In the genomic region with DNA sequence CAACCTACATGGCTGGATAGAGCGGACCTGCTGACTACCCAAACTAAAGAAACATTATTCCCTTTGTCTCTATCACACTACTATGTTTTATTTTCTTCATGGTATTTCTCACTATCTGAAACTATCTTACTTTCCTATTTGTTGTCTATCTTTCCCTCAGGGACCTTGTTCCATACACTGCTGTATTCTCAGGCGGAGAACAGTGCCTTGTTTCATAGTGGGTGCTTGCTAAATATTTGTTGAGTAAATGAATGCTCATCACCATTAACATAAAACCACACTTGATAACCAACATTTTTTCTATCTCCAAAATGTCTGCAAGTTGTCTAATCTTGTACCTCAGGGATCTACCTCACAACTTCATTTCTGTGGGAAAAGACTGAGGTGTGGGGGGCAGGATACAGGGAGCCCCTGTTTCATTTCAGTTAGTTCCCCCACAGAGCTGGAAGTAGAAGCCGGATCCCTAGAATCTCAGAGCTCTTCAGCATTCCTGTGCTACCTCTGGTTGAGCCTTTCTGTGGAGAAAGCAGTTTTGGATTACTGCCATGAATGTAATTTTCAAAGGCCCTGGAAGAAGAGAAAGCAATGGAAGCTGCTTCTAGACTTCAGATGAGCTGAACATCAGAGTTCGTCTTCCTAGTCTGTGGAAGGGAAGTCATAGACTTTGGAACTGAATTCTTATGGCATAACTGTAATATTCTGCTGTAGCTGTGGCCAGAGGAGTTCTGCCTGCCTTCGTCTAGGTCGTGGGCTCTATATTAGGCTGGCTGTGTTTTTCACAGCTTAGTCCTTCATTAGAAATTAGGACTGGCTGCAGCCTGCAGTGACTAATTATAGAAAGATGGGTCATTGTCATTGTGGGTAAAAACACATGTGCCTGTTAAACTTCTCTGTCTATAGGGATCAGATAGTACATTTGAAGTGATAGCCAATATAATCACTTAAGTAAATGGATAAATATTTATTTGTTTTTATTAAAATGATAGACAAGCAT, we compare ENCODE assay signal across 17 cellular contexts.
DNase-seq lines count a peak whose midpoint lies in the region; ATAC-seq, FAIRE-seq and TF ChIP-seq lines count a peak whose summit lies in the region.
"Had no signal": no experiment of that assay in that cellular context is flagged by ENCODE, and none has a peak within 500 bp of the region (broad histone marks: within the 10 kb centered on the region; RNA-seq: fewer than 3 reads in every experiment).

No MANE protein-coding gene starts in this region.

- DNase-seq in A549 (ENCODE audit: low read depth in 1 of 2, low spot score in 1 of 2), result no peak
- peak; percentile 7 for DNase-seq in IMR-90
- no peak for DNase-seq in astrocyte (ENCODE audit: low read depth)
- no peak for DNase-seq in DMS53 treated with DMSO at 0.1 percent for 48 hours (lab: John Stamatoyannopoulos, UW; ENCODE audit: unreplicated experiment)
- no peak for DNase-seq in putamen (ENCODE audit: low spot score)
- DNase-seq in activated CD8-positive, alpha-beta T cell treated with anti-CD3 and anti-CD28 coated beads, Interleukin-2, amount 10 ng/mL, durations not matched to agents 7 days and 5 days, result no peak
- DNase-seq: CD8-positive, alpha-beta memory T cell; NCI-H1436 treated with DMSO at 0.1 percent for 48 hours; NCI-H2081; NCI-H2227 treated with DMSO at 0.1 percent for 48 hours; NCI-H524 treated with DMSO at 0.1 percent for 48 hours; NK-92 treated with Interleukin-12 subunit alpha and Interleukin-12 subunit beta, amount 100 ng/mL, for 24 hours had no signal

- H3K36me3 ChIP-seq in IMR-90 (ENCODE audit: control insufficient read depth, insufficient read depth, low read length), result no peaks in the 10 kb centered on the region
- H3K36me3 ChIP-seq in astrocyte (ENCODE audit: insufficient read depth, low read length), result no peaks in the 10 kb centered on the region
- H3K36me3 ChIP-seq: BLaER1, SJSA1 had no signal

- no peak for TF ChIP-seq EP300 in A549 (IDR thresholded peaks at IDR 0.05)

- POLR2A ChIA-PET in A549 (lab: Yijun Ruan, JAX) (interaction anchor here (0.5 to 1.3 kb wide), 2 partner anchors 58 to 1269 kb away, joined by 5 to 6 read pairs; no protein-coding TSS in a partner anchor), IMR-90 (lab: Charles Lee; ENCODE audit: unreplicated experiment) (no interaction called here)
- POLR2A ChIA-PET in activated CD8-positive, alpha-beta T cell treated with anti-CD3 and anti-CD28 coated beads, Interleukin-2, amount 10 ng/mL, durations not matched to agents 7 days and 5 days (lab: Charles Lee), result no interaction called here

- 0 out of 2 replicates have a peak overlapping the region, but pooled peaks have one; percentile 14 for H3K14ac ChIP-seq in IMR-90 (replicated peaks; ENCODE audit: low read depth, low read length)

- H3K56ac ChIP-seq in IMR-90 (ENCODE audit: extremely low read depth, insufficient read depth, low read length), result no peak overlapping the region

- no peak overlapping the region for H3K4ac ChIP-seq in IMR-90 (ENCODE audit: low read depth, low read length)

- no peak overlapping the region for H3K9ac ChIP-seq in IMR-90 (ENCODE audit: low read depth, low read length)
- H3K9ac ChIP-seq in astrocyte (ENCODE audit: low read length), result no peak overlapping the region
- H3K9ac ChIP-seq: BLaER1 had no signal

- H2AK9ac ChIP-seq in IMR-90 (replicated peaks; ENCODE audit: low read depth, low read length, poor library complexity), result no peak overlapping the region

- H3K27me3 ChIP-seq in IMR-90 (ENCODE audit: control insufficient read depth, insufficient read depth, low read length), result peaks cover 2% of the 10 kb centered on the region; the same call in 1 of the 2 replicates
- no peaks in the 10 kb centered on the region for H3K27me3 ChIP-seq in astrocyte (ENCODE audit: insufficient read depth, low read length)
- no peaks in the 10 kb centered on the region for H3K27me3 ChIP-seq in layer of hippocampus (ENCODE audit: control insufficient read depth, insufficient read depth, low read length)
- H3K27me3 ChIP-seq: BLaER1, SJSA1 had no signal

- H3K36me3 Mint-ChIP-seq in astrocyte (ENCODE audit: low read depth, unreplicated experiment), result no peaks in the 10 kb centered on the region
- no peaks in the 10 kb centered on the region for H3K36me3 Mint-ChIP-seq in activated CD8-positive, alpha-beta T cell treated with anti-CD3 and anti-CD28 coated beads, Interleukin-2, amount 10 ng/mL, durations not matched to agents 7 days and 5 days (ENCODE audit: low read depth)
- H3K36me3 Mint-ChIP-seq: CD8-positive, alpha-beta memory T cell had no signal

- BruUV-seq in IMR-90 (replicated peaks; lab: Mats Ljungman, UMichigan), result no TSS peak

- no peak for TF ChIP-seq RAD21 in A549 (conservative IDR thresholded peaks at IDR 0.05 in 1 of 2, IDR thresholded peaks at IDR 0.05 in 1 of 2)
- TF ChIP-seq RAD21 in IMR-90 (IDR thresholded peaks at IDR 0.05; ENCODE audit: low read length), result no peak

- 86% methylated on average over 6 of the region's 6 CpGs for WGBS in A549 (ENCODE audit: missing lambda C conversion rate)
- WGBS in IMR-90 (ENCODE audit: extremely low coverage in 2 of 2, insufficient read length in 1 of 2), 2 experiments, result 83% methylated on average over 2 of the region's 6 CpGs; no CpG with 5 or more reads in 1 of the 2 experiments

- H3K79me2 ChIP-seq in astrocyte (ENCODE audit: insufficient read depth, low read length), result no peaks in the 10 kb centered on the region

- no peak for ATAC-seq in A549
- no peak for ATAC-seq in IMR-90 (ENCODE audit: low read depth)
- no peak for ATAC-seq in HG03342 (IDR thresholded peaks at IDR 0.05; ENCODE audit: unreplicated experiment)
- ATAC-seq in activated CD8-positive, alpha-beta T cell treated with anti-CD3 and anti-CD28 coated beads, Interleukin-2, amount 10 ng/mL, durations not matched to agents 7 days and 5 days, result no peak

- TF ChIP-seq POLR2A in A549 (IDR thresholded peaks at IDR 0.05; ENCODE audit: low read length) (no peak), IMR-90 (IDR thresholded peaks at IDR 0.05; ENCODE audit: low read depth, low read length) (no peak)

- dilution Hi-C loops in IMR-90 (cut with HindIII; ENCODE audit: low sequenced_read_pairs, unreplicated experiment), result no loop called here

- H3K27ac Mint-ChIP-seq in astrocyte (ENCODE audit: unreplicated experiment), result peak overlapping the region; percentile 58
- no peak overlapping the region for H3K27ac Mint-ChIP-seq in activated CD8-positive, alpha-beta T cell treated with anti-CD3 and anti-CD28 coated beads, Interleukin-2, amount 10 ng/mL, durations not matched to agents 7 days and 5 days

- H3K4me2 ChIP-seq in A549, result no peak overlapping the region
- no peak overlapping the region for H3K4me2 ChIP-seq in IMR-90 (ENCODE audit: low read depth, low read length)
- no peak overlapping the region for H3K4me2 ChIP-seq in astrocyte (ENCODE audit: low read length)
- H3K4me2 ChIP-seq: BLaER1 had no signal

- no peak overlapping the region for H2BK15ac ChIP-seq in IMR-90 (ENCODE audit: low read depth, low read length)

- no peaks in the 10 kb centered on the region for H3K9me3 ChIP-seq in A549
- no peaks in the 10 kb centered on the region for H3K9me3 ChIP-seq in IMR-90 (ENCODE audit: control insufficient read depth, insufficient read depth, low read length)
- no peaks in the 10 kb centered on the region for H3K9me3 ChIP-seq in astrocyte (ENCODE audit: insufficient read depth, low read depth, low read length)
- H3K9me3 ChIP-seq: BLaER1, SJSA1 had no signal

- FAIRE-seq in A549 (lab: Jason Lieb, UNC), result no peak
- FAIRE-seq in astrocyte (lab: Jason Lieb, UNC), result no peak
- FAIRE-seq: HTR-8/SVneo had no signal

- in situ Hi-C loops in IMR-90 (cut with MboI; ENCODE audit: low sequenced_read_pairs), result loop anchor here (5.0 to 25.0 kb wide), 2 partner anchors 288 to 503 kb away; no protein-coding TSS in a partner anchor

- CTCF ChIA-PET in A549 (lab: Yijun Ruan, JAX), result interaction anchor here (1.3 to 4.4 kb wide), 10 partner anchors 8 to 300 kb away, joined by 3 to 128 read pairs (median 23); no protein-coding TSS in a partner anchor
- CTCF ChIA-PET in IMR-90 (lab: Yijun Ruan, JAX), result interaction anchor here (2.9 kb wide), 1 partner anchor 206 kb away, joined by 14 read pairs; no protein-coding TSS in a partner anchor
- CTCF ChIA-PET in activated CD8-positive, alpha-beta T cell treated with anti-CD3 and anti-CD28 coated beads, Interleukin-2, amount 10 ng/mL, durations not matched to agents 7 days and 5 days (lab: Charles Lee), result interaction anchor here (0.6 to 20.4 kb wide), 16 partner anchors 9 to 521 kb away, joined by 3 to 703 read pairs (median 20); no protein-coding TSS in a partner anchor

- H3K4me1 ChIP-seq in A549 (peaks cover 87% of the 10 kb centered on the region), IMR-90 (ENCODE audit: control insufficient read depth, insufficient read depth, low read length) (peaks cover 7% of the 10 kb centered on the region), astrocyte (ENCODE audit: insufficient read depth, low read length) (peaks cover 21% of the 10 kb centered on the region)

- TF ChIP-seq CTCF in A549 (IDR thresholded peaks at IDR 0.05) (no peak), IMR-90 (conservative IDR thresholded peaks at IDR 0.05; ENCODE audit: low read depth, low read length) (no peak), astrocyte (IDR thresholded peaks at IDR 0.05; ENCODE audit: insufficient read depth, low read depth, low read length) (no peak)

- H4K8ac ChIP-seq in IMR-90 (ENCODE audit: low read depth in 2 of 2, low read length in 2 of 2), result no peak overlapping the region

- no peaks in the 10 kb centered on the region for H3K9me3 Mint-ChIP-seq in astrocyte (ENCODE audit: unreplicated experiment)
- H3K9me3 Mint-ChIP-seq in activated CD8-positive, alpha-beta T cell treated with anti-CD3 and anti-CD28 coated beads, Interleukin-2, amount 10 ng/mL, durations not matched to agents 7 days and 5 days (ENCODE audit: insufficient read depth), result no peaks in the 10 kb centered on the region
- H3K9me3 Mint-ChIP-seq: CD8-positive, alpha-beta memory T cell had no signal

- H4K91ac ChIP-seq in IMR-90 (ENCODE audit: insufficient read depth, low read depth, low read length), result no peak overlapping the region

- H2BK20ac ChIP-seq in IMR-90 (ENCODE audit: low read depth, low read length), result no peak overlapping the region

- peaks cover 15% of the 10 kb centered on the region for H3K4me1 Mint-ChIP-seq in astrocyte (ENCODE audit: low read depth, unreplicated experiment)
- peaks cover 6% of the 10 kb centered on the region for H3K4me1 Mint-ChIP-seq in activated CD8-positive, alpha-beta T cell treated with anti-CD3 and anti-CD28 coated beads, Interleukin-2, amount 10 ng/mL, durations not matched to agents 7 days and 5 days (ENCODE audit: low read depth)

- H3K18ac ChIP-seq in IMR-90 (ENCODE audit: low read depth, low read length), result no peak overlapping the region

- H3K79me1 ChIP-seq in IMR-90 (ENCODE audit: low read depth in 1 of 2, low read length in 2 of 2), result no peaks in the 10 kb centered on the region

- H3K23ac ChIP-seq in IMR-90 (ENCODE audit: low read depth, low read length), result no peak overlapping the region

- H3K4me3 ChIP-seq in A549, result no peak overlapping the region
- no peak overlapping the region for H3K4me3 ChIP-seq in IMR-90 (ENCODE audit: insufficient read depth, low read depth, low read length)
- H3K4me3 ChIP-seq in astrocyte (ENCODE audit: insufficient read depth, low read depth, low read length), result no peak overlapping the region
- H3K4me3 ChIP-seq: BLaER1, SJSA1 had no signal

- no peak overlapping the region for H2BK120ac ChIP-seq in IMR-90 (ENCODE audit: low read depth, low read length)

- H3K9me1 ChIP-seq in IMR-90 (ENCODE audit: insufficient read depth, low read length), result peaks cover 5% of the 10 kb centered on the region; the same call in 1 of the 2 replicates

- no peak overlapping the region for H2AK5ac ChIP-seq in IMR-90 (ENCODE audit: low read depth, low read length)

- no peaks in the 10 kb centered on the region for H3K27me3 Mint-ChIP-seq in astrocyte (ENCODE audit: low read depth, unreplicated experiment)
- H3K27me3 Mint-ChIP-seq in activated CD8-positive, alpha-beta T cell treated with anti-CD3 and anti-CD28 coated beads, Interleukin-2, amount 10 ng/mL, durations not matched to agents 7 days and 5 days (ENCODE audit: low read depth), result peaks cover 16% of the 10 kb centered on the region

- H4K20me1 ChIP-seq in IMR-90 (ENCODE audit: insufficient read depth, low read length) (no peaks in the 10 kb centered on the region), astrocyte (ENCODE audit: insufficient read depth, low read length) (no peaks in the 10 kb centered on the region)
- H4K20me1 ChIP-seq: BLaER1 had no signal

- H3K4me3 Mint-ChIP-seq in astrocyte (ENCODE audit: unreplicated experiment), result no peak overlapping the region
- no peak overlapping the region for H3K4me3 Mint-ChIP-seq in activated CD8-positive, alpha-beta T cell treated with anti-CD3 and anti-CD28 coated beads, Interleukin-2, amount 10 ng/mL, durations not matched to agents 7 days and 5 days
- H3K4me3 Mint-ChIP-seq: CD8-positive, alpha-beta memory T cell had no signal

- H3K27ac ChIP-seq in A549 (peak overlapping the region; percentile 77 to 90; a peak in 5 of 6 replicates), IMR-90 (ENCODE audit: insufficient read depth, low read length) (no peak overlapping the region), astrocyte (ENCODE audit: low read depth, low read length) (no peak overlapping the region), layer of hippocampus (ENCODE audit: low read depth, low read length) (peak overlapping the region; percentile 53)
- H3K27ac ChIP-seq: BLaER1, SJSA1 had no signal

- H4K5ac ChIP-seq in IMR-90 (ENCODE audit: low read depth, low read length), result no peak overlapping the region

- H2BK5ac ChIP-seq in IMR-90 (ENCODE audit: low read depth, low read length, poor library complexity, severe bottlenecking), result no peak overlapping the region

- H2AFZ ChIP-seq in IMR-90 (replicated peaks; ENCODE audit: low read length, poor library complexity), result no peak overlapping the region
- peak overlapping the region; percentile 19 for H2AFZ ChIP-seq in astrocyte (ENCODE audit: low read depth, low read length)

- intact Hi-C loops in IMR-90 (cut with micrococcal nuclease), result loop anchor here (5.0 to 10.0 kb wide), 4 partner anchors 118 to 1176 kb away; partner anchors contain the start of gene PDE4B

Comparison
In these comparisons a context has a peak if more than half of its experiments do, and no peak if none do; other contexts are left out.
1. H3K27ac ChIP-seq: peak in A549 (2 of 2) and layer of hippocampus (single experiment); none in IMR-90 (single experiment) and astrocyte (single experiment).